In the genomic region with DNA sequence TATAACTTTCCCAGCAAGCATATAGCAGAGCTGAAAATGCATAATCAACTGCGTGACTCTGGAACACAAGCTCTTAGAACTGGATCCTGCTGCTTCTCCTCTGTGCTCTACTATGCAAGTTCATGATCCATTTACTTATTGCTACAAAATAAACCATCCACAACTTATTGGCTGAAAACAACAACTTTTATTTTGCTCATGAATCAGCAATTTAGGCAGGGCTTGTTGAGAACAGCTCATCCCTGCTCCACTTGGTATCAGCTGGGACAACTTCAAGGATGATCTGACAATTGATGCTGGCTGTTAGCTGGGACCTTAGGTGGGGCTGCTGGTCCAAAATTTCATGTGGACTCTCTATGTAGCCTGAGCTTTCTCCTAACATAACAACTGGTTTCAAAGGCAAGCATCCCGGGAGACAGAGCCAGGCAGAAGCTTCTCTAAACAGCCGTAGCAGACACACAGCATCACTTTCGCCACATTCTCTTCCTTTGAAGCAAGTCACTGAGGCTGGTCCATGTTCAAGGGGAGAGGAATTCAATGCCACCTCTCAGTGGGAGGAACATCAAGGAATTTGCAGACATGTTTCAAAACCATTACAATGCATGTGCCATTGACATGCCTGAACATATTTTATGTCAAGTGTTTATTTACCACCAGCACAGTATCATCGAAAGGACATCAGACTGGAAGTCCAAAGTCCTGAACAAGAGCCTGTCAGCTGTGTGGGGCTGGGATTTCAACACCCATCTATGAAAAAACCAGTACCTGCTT, we compare ENCODE assay signal across 31 cellular contexts.
DNase-seq lines count a peak whose midpoint lies in the region; ATAC-seq, FAIRE-seq and TF ChIP-seq lines count a peak whose summit lies in the region.
"Had no signal": no experiment of that assay in that cellular context is flagged by ENCODE, and none has a peak within 500 bp of the region (broad histone marks: within the 10 kb centered on the region; RNA-seq: fewer than 3 reads in every experiment).

No MANE protein-coding gene starts in this region.

- H3K27me3 ChIP-seq in foreskin keratinocyte (peaks cover 5% of the 10 kb centered on the region), pancreas (no peaks in the 10 kb centered on the region), esophagus squamous epithelium (peaks cover 0 to 8% (median 0%) of the 10 kb centered on the region in 4 donors)
- H3K27me3 ChIP-seq: BE2C, heart right ventricle, right atrium auricular region, tibial artery had no signal

- CTCF ChIA-PET in activated naive CD4-positive, alpha-beta T cell treated with anti-CD3 and anti-CD28 coated beads for 36 hours (lab: Charles Lee), result interaction anchor here (1.0 kb wide), 1 partner anchor 14 kb away, joined by 4 read pairs; no protein-coding TSS in a partner anchor

- 54 to 70% methylated on average over 5 of the region's 5 CpGs for WGBS in pancreas, 2 donors
- 77 to 89% methylated on average over 4 of the region's 5 CpGs for WGBS in esophagus squamous epithelium, 2 donors

- no peak for TF ChIP-seq CTCF in foreskin keratinocyte (conservative IDR thresholded peaks at IDR 0.05)
- TF ChIP-seq CTCF in pancreas (IDR thresholded peaks at IDR 0.05), result no peak
- TF ChIP-seq CTCF in esophagus squamous epithelium (IDR thresholded peaks at IDR 0.05), result no peak

- FAIRE-seq in pancreas (lab: Jason Lieb, UNC), result no peak
- FAIRE-seq: G401.6 had no signal

- ATAC-seq in T-helper 17 cell (no peak), foreskin keratinocyte (no peak), pancreas (peak in 3 of 4 donors; percentile 26 to 69 (median 54)), HG03175 (IDR thresholded peaks at IDR 0.05; ENCODE audit: unreplicated experiment) (no peak)
- ATAC-seq: activated T-cell treated with anti-CD3 and anti-CD28 coated beads, Interleukin-2, amount 50 U/mL, for 72 hours; esophagus mucosa; PC-3 had no signal

- H3K4me1 Mint-ChIP-seq in T-helper 17 cell, result peaks cover 38% of the 10 kb centered on the region
- no peaks in the 10 kb centered on the region for H3K4me1 Mint-ChIP-seq in activated naive CD4-positive, alpha-beta T cell treated with anti-CD3 and anti-CD28 coated beads for 36 hours (ENCODE audit: low read depth)
- H3K4me1 Mint-ChIP-seq: neural crest cell had no signal

- H3K4me3 ChIP-seq in pancreas, result no peak overlapping the region
- no peak overlapping the region for H3K4me3 ChIP-seq in esophagus squamous epithelium
- H3K4me3 ChIP-seq: heart right ventricle, right atrium auricular region, tibial artery had no signal

- H3K4me1 ChIP-seq in foreskin keratinocyte, result no peaks in the 10 kb centered on the region
- H3K4me1 ChIP-seq in pancreas, result peaks cover 0 to 2% (median 0%) of the 10 kb centered on the region in 3 donors
- peaks cover 0 to 11% (median 6%) of the 10 kb centered on the region in 3 donors for H3K4me1 ChIP-seq in esophagus squamous epithelium
- H3K4me1 ChIP-seq: parathyroid adenoma had no signal

- TF ChIP-seq POLR2A in esophagus squamous epithelium (IDR thresholded peaks at IDR 0.05), result no peak

- H3K4me3 Mint-ChIP-seq in T-helper 17 cell, result peak overlapping the region; percentile 5
- no peak overlapping the region for H3K4me3 Mint-ChIP-seq in activated naive CD4-positive, alpha-beta T cell treated with anti-CD3 and anti-CD28 coated beads for 36 hours
- H3K4me3 Mint-ChIP-seq: activated T-cell treated with anti-CD3 and anti-CD28 coated beads, Interleukin-2, amount 50 U/mL, for 72 hours; central memory CD8-positive, alpha-beta T cell; neural crest cell had no signal

- H3K36me3 Mint-ChIP-seq in T-helper 17 cell (ENCODE audit: low read depth), result no peaks in the 10 kb centered on the region
- no peaks in the 10 kb centered on the region for H3K36me3 Mint-ChIP-seq in activated naive CD4-positive, alpha-beta T cell treated with anti-CD3 and anti-CD28 coated beads for 36 hours (ENCODE audit: low read depth)

- H3K36me3 ChIP-seq in pancreas, result no peaks in the 10 kb centered on the region
- no peaks in the 10 kb centered on the region for H3K36me3 ChIP-seq in esophagus squamous epithelium
- H3K36me3 ChIP-seq: BE2C, heart right ventricle, right atrium auricular region, tibial artery had no signal

- no peaks in the 10 kb centered on the region for H3K9me3 ChIP-seq in T-helper 17 cell (ENCODE audit: control insufficient read depth, low read length, poor library complexity, severe bottlenecking)
- H3K9me3 ChIP-seq in pancreas, result no peaks in the 10 kb centered on the region
- no peaks in the 10 kb centered on the region for H3K9me3 ChIP-seq in esophagus squamous epithelium
- H3K9me3 ChIP-seq: BE2C, heart right ventricle, right atrium auricular region, tibial artery had no signal

- no peaks in the 10 kb centered on the region for H3K9me3 Mint-ChIP-seq in activated naive CD4-positive, alpha-beta T cell treated with anti-CD3 and anti-CD28 coated beads for 36 hours
- H3K9me3 Mint-ChIP-seq: activated T-cell treated with anti-CD3 and anti-CD28 coated beads, Interleukin-2, amount 50 U/mL, for 72 hours; central memory CD8-positive, alpha-beta T cell; neural crest cell had no signal

- no peaks in the 10 kb centered on the region for H3K27me3 Mint-ChIP-seq in T-helper 17 cell
- H3K27me3 Mint-ChIP-seq in activated naive CD4-positive, alpha-beta T cell treated with anti-CD3 and anti-CD28 coated beads for 36 hours (ENCODE audit: low read depth), result no peaks in the 10 kb centered on the region

- H3K27ac ChIP-seq in foreskin keratinocyte (no peak overlapping the region), pancreas (no peak overlapping the region), esophagus squamous epithelium (no peak overlapping the region)
- H3K27ac ChIP-seq: heart right ventricle, parathyroid adenoma, tibial artery had no signal

- intact Hi-C loops in pancreas (cut with DNase I) (no loop called here), esophagus squamous epithelium (cut with DNase I) (no loop called here)
- intact Hi-C loops in activated naive CD4-positive, alpha-beta T cell treated with anti-CD3 and anti-CD28 coated beads for 36 hours (cut with micrococcal nuclease), result no loop called here

- peak; percentile 78 for DNase-seq in DMS53 (lab: John Stamatoyannopoulos, UW)
- DNase-seq in T-helper 17 cell, result no peak
- DNase-seq in foreskin keratinocyte, result peak; percentile 21 to 42
- DNase-seq in pancreas, result no peak
- DNase-seq in esophagus squamous epithelium (lab: John Stamatoyannopoulos, UW), result no peak
- DNase-seq in NCI-H2196 treated with DMSO at 0.1 percent for 48 hours (lab: John Stamatoyannopoulos, UW; ENCODE audit: unreplicated experiment), result no peak
- no peak for DNase-seq in activated naive CD4-positive, alpha-beta T cell treated with anti-CD3 and anti-CD28 coated beads for 36 hours
- DNase-seq: ACHN; activated CD4-positive, CD25-positive, alpha-beta regulatory T cell; activated naive CD4-positive, alpha-beta T cell; activated T-cell treated with anti-CD3 and anti-CD28 coated beads, Interleukin-2, amount 50 U/mL, for 72 hours; BE2C; DMS79; foreskin melanocyte; HCEC 1CT; heart right ventricle; KBM-7; kidney glomerular epithelial cell; NCI-H1417 treated with DMSO at 0.1 percent for 48 hours; NCI-H2081; NCI-H2227 treated with DMSO at 0.1 percent for 48 hours; PC-3; stimulated activated CD4-positive, alpha-beta T cell treated with anti-CD3 and anti-CD28 coated beads, Interleukin-2, amount 100 ng/mL, for 48 hours; tibial artery had no signal

- H3K27ac Mint-ChIP-seq in T-helper 17 cell, result peak overlapping the region; percentile 95
- H3K27ac Mint-ChIP-seq in activated naive CD4-positive, alpha-beta T cell treated with anti-CD3 and anti-CD28 coated beads for 36 hours, result no peak overlapping the region
- H3K27ac Mint-ChIP-seq: activated T-cell treated with anti-CD3 and anti-CD28 coated beads, Interleukin-2, amount 50 U/mL, for 72 hours had no signal

Comparison
In these comparisons a context has a peak if more than half of its experiments do, and no peak if none do; other contexts are left out.
1. DNase-seq: peak in DMS53 (single experiment) and foreskin keratinocyte (2 of 2); none in T-helper 17 cell (0 of 3), pancreas (0 of 6), esophagus squamous epithelium (single experiment), NCI-H2196 treated with DMSO at 0.1 percent for 48 hours (single experiment) and activated naive CD4-positive, alpha-beta T cell treated with anti-CD3 and anti-CD28 coated beads for 36 hours (single experiment).
2. ATAC-seq: peak in pancreas (3 of 4); none in T-helper 17 cell (single experiment), foreskin keratinocyte (single experiment) and HG03175 (single experiment).